Comparison of ENCODE assay signal across 29 cellular contexts in the genomic region with DNA sequence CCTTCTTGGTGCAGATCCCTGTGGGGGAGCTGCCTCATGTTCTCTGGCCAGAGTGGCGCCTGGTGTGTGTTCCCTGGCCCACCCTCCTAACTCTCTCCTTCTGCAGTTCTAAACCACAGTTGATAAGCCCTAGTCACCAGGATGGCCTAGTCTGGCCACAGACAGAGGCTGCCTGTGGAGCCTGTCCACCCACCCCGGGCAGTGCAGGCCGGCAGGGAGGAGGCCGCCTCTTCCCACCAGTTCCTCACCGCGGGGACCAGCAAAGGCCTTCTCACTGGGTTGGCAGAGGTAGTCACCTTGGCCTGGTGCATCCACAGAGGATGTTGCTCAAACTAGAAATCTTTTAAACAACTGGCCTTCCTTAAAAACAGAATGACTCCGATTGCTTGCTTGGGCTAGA.
"Had no signal": no experiment of that assay in that cellular context is flagged by ENCODE, and none has a peak within 500 bp of the region (broad histone marks: within the 10 kb centered on the region; RNA-seq: fewer than 3 reads in every experiment).

No MANE protein-coding gene starts in this region.

- H3K4me3 ChIP-seq: body of pancreas, breast epithelium, PC-9, SJCRH30, SK-N-MC had no signal

- H3K36me3 Mint-ChIP-seq: activated naive CD4-positive, alpha-beta T cell treated with anti-CD3 and anti-CD28 coated beads, Interleukin-2, amount 50 U/mL, for 24 hours; activated naive CD8-positive, alpha-beta T cell treated with anti-CD3 and anti-CD28 coated beads, Interleukin-2, amount 10 ng/mL, durations not matched to agents 7 days and 5 days; WTC11 had no signal

- H2AFZ ChIP-seq: PC-9 had no signal

- DNase-seq: activated CD4-positive, alpha-beta T cell treated with anti-CD3 and anti-CD28 coated beads for 36 hours; activated CD4-positive, alpha-beta T cell treated with anti-CD3 and anti-CD28 coated beads, Interleukin-2, amount 10 ng/mL, durations not matched to agents 7 days and 5 days; activated CD4-positive, alpha-beta T cell treated with anti-CD3 and anti-CD28 coated beads, Interleukin-2, amount 50 U/mL, for 48 hours; activated CD8-positive, alpha-beta T cell treated with anti-CD3 and anti-CD28 coated beads, Interleukin-2, amount 10 ng/mL, durations not matched to agents 7 days and 5 days; activated gamma-delta T cell; activated naive CD4-positive, alpha-beta T cell treated with Interleukin-2 at 50 U/mL for 16 hours; activated naive CD8-positive, alpha-beta T cell treated with anti-CD3 and anti-CD28 coated beads, Interleukin-2, amount 10 ng/mL, durations not matched to agents 7 days and 5 days; activated T-cell treated with anti-CD3 and anti-CD28 coated beads, Interleukin-2, amount 50 U/mL, for 24 hours; amygdala; body of pancreas; MM.1S; MV-4-11; NCI-H1092; NCI-H1436 treated with DMSO at 0.1 percent for 48 hours; NCI-H1694 treated with DMSO at 0.1 percent for 48 hours; NCI-H2029; NCI-H345; NCI-H524 treated with DMSO at 0.1 percent for 48 hours; PC-9; SHP77; SJCRH30 had no signal

- H3K27me3 ChIP-seq: body of pancreas, breast epithelium, SJCRH30 had no signal

- H3K4me2 ChIP-seq: KMS-11, PC-9 had no signal

- ATAC-seq: activated CD4-positive, alpha-beta T cell treated with anti-CD3 and anti-CD28 coated beads for 36 hours; activated CD8-positive, alpha-beta T cell treated with anti-CD3 and anti-CD28 coated beads, Interleukin-2, amount 10 ng/mL, durations not matched to agents 7 days and 5 days; body of pancreas had no signal

- H3K9me3 Mint-ChIP-seq: activated CD4-positive, alpha-beta T cell treated with anti-CD3 and anti-CD28 coated beads, Interleukin-2, amount 10 ng/mL, durations not matched to agents 7 days and 5 days; activated naive CD4-positive, alpha-beta T cell treated with anti-CD3 and anti-CD28 coated beads, Interleukin-2, amount 50 U/mL, for 24 hours; activated naive CD8-positive, alpha-beta T cell treated with anti-CD3 and anti-CD28 coated beads, Interleukin-2, amount 10 ng/mL, durations not matched to agents 7 days and 5 days; activated T-cell treated with anti-CD3 and anti-CD28 coated beads, Interleukin-2, amount 50 U/mL, for 24 hours; activated T-helper 2 cell treated with anti-CD3 and anti-CD28 coated beads, Interferon-gamma antibody, Interleukin-2, Interleukin-4, amounts not matched to agents 10 μg/mL and 5 μg/mL and 100 μg/mL, durations not matched to agents 14 hours and 24 hours and 36 hours; WTC11 had no signal

- H3K9ac ChIP-seq: KMS-11 had no signal

- H3K4me1 ChIP-seq: body of pancreas, breast epithelium, SJCRH30 had no signal

- H3K27ac ChIP-seq: body of pancreas, breast epithelium, KMS-11, PC-9, RWPE1, SJCRH30, SK-N-MC had no signal

- H3K36me3 ChIP-seq: breast epithelium, SJCRH30 had no signal

- H3K27ac Mint-ChIP-seq: activated CD4-positive, alpha-beta T cell treated with anti-CD3 and anti-CD28 coated beads for 36 hours; activated CD4-positive, alpha-beta T cell treated with anti-CD3 and anti-CD28 coated beads, Interleukin-2, amount 10 ng/mL, durations not matched to agents 7 days and 5 days; activated CD8-positive, alpha-beta T cell treated with anti-CD3 and anti-CD28 coated beads, Interleukin-2, amount 10 ng/mL, durations not matched to agents 7 days and 5 days; activated naive CD4-positive, alpha-beta T cell treated with anti-CD3 and anti-CD28 coated beads, Interleukin-2, amount 50 U/mL, for 24 hours; activated naive CD8-positive, alpha-beta T cell treated with anti-CD3 and anti-CD28 coated beads, Interleukin-2, amount 10 ng/mL, durations not matched to agents 7 days and 5 days; activated T-cell treated with anti-CD3 and anti-CD28 coated beads, Interleukin-2, amount 50 U/mL, for 24 hours; activated T-helper 2 cell treated with anti-CD3 and anti-CD28 coated beads, Interferon-gamma antibody, Interleukin-2, Interleukin-4, amounts not matched to agents 10 μg/mL and 5 μg/mL and 100 μg/mL, durations not matched to agents 14 hours and 24 hours and 36 hours; T-helper 2 cell treated with Interferon-gamma antibody and Interleukin-4, amounts not matched to agents 5 μg/mL and 100 μg/mL, for 36 hours; WTC11 had no signal

- H3K27me3 Mint-ChIP-seq: activated CD4-positive, alpha-beta T cell treated with anti-CD3 and anti-CD28 coated beads for 36 hours; activated CD4-positive, alpha-beta T cell treated with anti-CD3 and anti-CD28 coated beads, Interleukin-2, amount 10 ng/mL, durations not matched to agents 7 days and 5 days; activated naive CD4-positive, alpha-beta T cell treated with anti-CD3 and anti-CD28 coated beads, Interleukin-2, amount 50 U/mL, for 24 hours; activated naive CD8-positive, alpha-beta T cell treated with anti-CD3 and anti-CD28 coated beads, Interleukin-2, amount 10 ng/mL, durations not matched to agents 7 days and 5 days; activated T-cell treated with anti-CD3 and anti-CD28 coated beads, Interleukin-2, amount 50 U/mL, for 24 hours had no signal

- H3K9me3 ChIP-seq: body of pancreas, breast epithelium, SJCRH30 had no signal

- H3K4me3 Mint-ChIP-seq: activated CD4-positive, alpha-beta T cell treated with anti-CD3 and anti-CD28 coated beads for 36 hours; activated CD4-positive, alpha-beta T cell treated with anti-CD3 and anti-CD28 coated beads, Interleukin-2, amount 10 ng/mL, durations not matched to agents 7 days and 5 days; activated CD8-positive, alpha-beta T cell treated with anti-CD3 and anti-CD28 coated beads, Interleukin-2, amount 10 ng/mL, durations not matched to agents 7 days and 5 days; activated naive CD4-positive, alpha-beta T cell treated with anti-CD3 and anti-CD28 coated beads, Interleukin-2, amount 50 U/mL, for 24 hours; activated naive CD8-positive, alpha-beta T cell treated with anti-CD3 and anti-CD28 coated beads, Interleukin-2, amount 10 ng/mL, durations not matched to agents 7 days and 5 days; activated T-cell treated with anti-CD3 and anti-CD28 coated beads, Interleukin-2, amount 50 U/mL, for 24 hours; T-helper 2 cell treated with Interferon-gamma antibody and Interleukin-4, amounts not matched to agents 5 μg/mL and 100 μg/mL, for 36 hours; WTC11 had no signal

- H3K4me1 Mint-ChIP-seq: activated CD4-positive, alpha-beta T cell treated with anti-CD3 and anti-CD28 coated beads for 36 hours; activated CD4-positive, alpha-beta T cell treated with anti-CD3 and anti-CD28 coated beads, Interleukin-2, amount 10 ng/mL, durations not matched to agents 7 days and 5 days; activated naive CD4-positive, alpha-beta T cell treated with anti-CD3 and anti-CD28 coated beads, Interleukin-2, amount 50 U/mL, for 24 hours; activated naive CD8-positive, alpha-beta T cell treated with anti-CD3 and anti-CD28 coated beads, Interleukin-2, amount 10 ng/mL, durations not matched to agents 7 days and 5 days had no signal
